ENCODE assay signal across 2 cellular contexts in genomic region chr20:49938173-49939163, GRCh38.
A peak's percentile ranks its signal among the peaks of the same experiment; 100 is the strongest.
TF ChIP-seq lines count a peak whose summit lies in the region.

No MANE protein-coding gene starts in this region.

TF ChIP-seq in A549, 52 proteins besides CTCF, POLR2A, EP300 and RAD21:
- TF ChIP-seq EHF (CRISPR knock-in tag; IDR thresholded peaks at IDR 0.05) (no peak), POLR2AphosphoS2 (conservative IDR thresholded peaks at IDR 0.05; ENCODE audit: low read length) (no peak), REST (IDR thresholded peaks at IDR 0.05) (no peak), HMGXB4 (CRISPR knock-in tag; IDR thresholded peaks at IDR 0.05; ENCODE audit: borderline replicate concordance) (no peak), HOXB13 (CRISPR knock-in tag; IDR thresholded peaks at IDR 0.05; ENCODE audit: low read depth) (no peak), HEYL (CRISPR knock-in tag; IDR thresholded peaks at IDR 0.05) (no peak), ESRRA (IDR thresholded peaks at IDR 0.05; ENCODE audit: borderline replicate concordance, low read length) (no peak)

TF ChIP-seq in IMR-90, 13 proteins besides CTCF, POLR2A, EP300 and RAD21:
- TF ChIP-seq MAFK (IDR thresholded peaks at IDR 0.05; ENCODE audit: low read depth, low read length) (no peak), USF2 (IDR thresholded peaks at IDR 0.05; ENCODE audit: low read depth, low read length) (peak; percentile 61; the same call in 1 of the 2 replicates)
